10 cellular contexts compared by ENCODE assay signal in the genomic region with DNA sequence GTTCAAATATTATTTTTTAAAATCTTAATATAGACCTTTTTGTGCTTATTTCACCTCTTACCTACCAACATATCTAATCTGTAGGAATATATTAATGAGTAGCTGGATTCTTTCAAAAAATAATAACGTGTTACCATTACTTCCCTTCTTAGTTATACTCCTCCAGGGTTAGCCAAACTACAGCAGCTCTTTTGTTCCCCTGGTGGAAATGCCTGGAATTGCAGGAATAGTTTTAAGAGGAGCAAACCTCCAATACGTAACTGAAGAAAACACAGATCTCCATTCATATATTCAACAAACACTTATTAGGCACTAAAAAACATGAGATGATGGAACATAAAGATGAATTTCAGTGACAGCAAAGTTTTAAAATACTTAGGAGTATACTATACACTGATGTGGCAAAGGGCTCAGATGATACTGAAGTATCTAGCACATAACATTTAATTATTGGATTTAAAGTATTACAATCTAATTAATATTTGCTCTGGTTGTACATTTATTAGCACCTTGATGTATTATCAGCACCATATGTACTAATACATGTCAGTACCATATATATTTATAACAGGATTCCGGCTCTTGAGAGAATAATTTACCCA.
DNase-seq lines count a peak whose midpoint lies in the region; ATAC-seq, FAIRE-seq and TF ChIP-seq lines count a peak whose summit lies in the region.
"Had no signal": no experiment of that assay in that cellular context is flagged by ENCODE, and none has a peak within 500 bp of the region (broad histone marks: within the 10 kb centered on the region; RNA-seq: fewer than 3 reads in every experiment).

No MANE protein-coding gene starts in this region.

- no peaks in the 10 kb centered on the region for H3K79me2 ChIP-seq in keratinocyte (ENCODE audit: control insufficient read depth, insufficient read depth, low read length)

- no peak overlapping the region for H3K27ac ChIP-seq in keratinocyte (ENCODE audit: control insufficient read depth, insufficient read depth, low read length)

- no peak overlapping the region for H3K4me3 Mint-ChIP-seq in stimulated activated naive B cell treated with anti-CD40 and anti-IgM and Interleukin-4, amounts not matched to agents 10 μg/mL and 1 μg/mL and 100 μg/mL, for 72 hours

- peaks cover 3 to 10% of the 10 kb centered on the region in 2 donors for H3K9me3 Mint-ChIP-seq in stimulated activated naive B cell treated with anti-CD40 and anti-IgM and Interleukin-4, amounts not matched to agents 10 μg/mL and 1 μg/mL and 100 μg/mL, for 72 hours

- no peaks in the 10 kb centered on the region for H3K27me3 ChIP-seq in keratinocyte (ENCODE audit: control insufficient read depth, extremely low read depth, insufficient read depth, low read length)
- H3K27me3 ChIP-seq: sigmoid colon had no signal

- H3K9ac ChIP-seq in keratinocyte (ENCODE audit: control insufficient read depth, extremely low read depth, insufficient read depth, low read length): no peak overlapping the region

- DNase-seq in GM12864 (ENCODE audit: low read depth) (peak; percentile 8), SKM-1 (lab: John Stamatoyannopoulos, UW; ENCODE audit: unreplicated experiment) (peak; percentile 9), keratinocyte (ENCODE audit: low read depth, low spot score) (no peak), NCI-H524 (lab: John Stamatoyannopoulos, UW) (no peak)
- DNase-seq in stimulated activated naive B cell treated with anti-CD40 and anti-IgM and Interleukin-4, amounts not matched to agents 10 μg/mL and 1 μg/mL and 100 μg/mL, for 72 hours: no peak
- no peak for DNase-seq in activated naive CD4-positive, alpha-beta T cell (lab: John Stamatoyannopoulos, UW)
- DNase-seq: sigmoid colon had no signal

- ATAC-seq in HG03175 (IDR thresholded peaks at IDR 0.05; ENCODE audit: unreplicated experiment) (peak; percentile 63), GM21447 (IDR thresholded peaks at IDR 0.05; ENCODE audit: unreplicated experiment) (no peak)
- ATAC-seq in stimulated activated naive B cell treated with anti-CD40 and anti-IgM and Interleukin-4, amounts not matched to agents 10 μg/mL and 1 μg/mL and 100 μg/mL, for 72 hours (replicated peaks): no peak
- ATAC-seq: activated naive CD4-positive, alpha-beta T cell treated with anti-CD3 and anti-CD28 coated beads, Interleukin-2, amount 50 U/mL, for 72 hours had no signal

- no peak overlapping the region for H3K27ac Mint-ChIP-seq in stimulated activated naive B cell treated with anti-CD40 and anti-IgM and Interleukin-4, amounts not matched to agents 10 μg/mL and 1 μg/mL and 100 μg/mL, for 72 hours
- H3K27ac Mint-ChIP-seq: activated naive CD4-positive, alpha-beta T cell treated with anti-CD3 and anti-CD28 coated beads, Interleukin-2, amount 50 U/mL, for 72 hours had no signal

- H3K36me3 ChIP-seq in keratinocyte (ENCODE audit: control insufficient read depth in 2 of 2, extremely low read depth in 1 of 2, insufficient read depth in 2 of 2, low read length in 2 of 2): no peaks in the 10 kb centered on the region
- H3K36me3 ChIP-seq: sigmoid colon had no signal

- no peak for FAIRE-seq in keratinocyte (lab: Jason Lieb, UNC)

- no peaks in the 10 kb centered on the region for H3K36me3 Mint-ChIP-seq in stimulated activated naive B cell treated with anti-CD40 and anti-IgM and Interleukin-4, amounts not matched to agents 10 μg/mL and 1 μg/mL and 100 μg/mL, for 72 hours
- H3K36me3 Mint-ChIP-seq: activated naive CD4-positive, alpha-beta T cell treated with anti-CD3 and anti-CD28 coated beads, Interleukin-2, amount 50 U/mL, for 72 hours had no signal

- H3K4me1 ChIP-seq in keratinocyte (ENCODE audit: control insufficient read depth, extremely low read depth, insufficient read depth, low read length): no peaks in the 10 kb centered on the region

- H3K27me3 Mint-ChIP-seq in stimulated activated naive B cell treated with anti-CD40 and anti-IgM and Interleukin-4, amounts not matched to agents 10 μg/mL and 1 μg/mL and 100 μg/mL, for 72 hours: no peaks in the 10 kb centered on the region

- H3K9me1 ChIP-seq in keratinocyte (ENCODE audit: control insufficient read depth, extremely low read depth, insufficient read depth, low read length): no peaks in the 10 kb centered on the region

- no peak overlapping the region for H2AFZ ChIP-seq in keratinocyte (ENCODE audit: control insufficient read depth, low read length)

- H3K4me1 Mint-ChIP-seq in stimulated activated naive B cell treated with anti-CD40 and anti-IgM and Interleukin-4, amounts not matched to agents 10 μg/mL and 1 μg/mL and 100 μg/mL, for 72 hours: no peaks in the 10 kb centered on the region

- TF ChIP-seq CTCF in GM12864 (IDR thresholded peaks at IDR 0.05; ENCODE audit: low read depth, low read length, missing control alignments) (peak; percentile 62), keratinocyte (optimal IDR thresholded peaks at IDR 0.05 in 1 of 3, IDR thresholded peaks at IDR 0.05 in 1 of 3, conservative IDR thresholded peaks at IDR 0.05 in 1 of 3; ENCODE audit: extremely low read depth in 1 of 3, insufficient read depth in 2 of 3, low read length in 3 of 3) (peak; percentile 7 to 48 (median 40))

- dilution Hi-C loops in keratinocyte (cut with MboI; ENCODE audit: extremely low pct_ligation_motif_present, low sequenced_read_pairs): no loop called here

- H3K4me2 ChIP-seq in keratinocyte (ENCODE audit: control insufficient read depth, extremely low read depth, insufficient read depth, low read depth, low read length): no peak overlapping the region

- H3K4me3 ChIP-seq in GM12864 (ENCODE audit: low read depth, low read length) (no peak overlapping the region), keratinocyte (ENCODE audit: control insufficient read depth in 2 of 3, extremely low read depth in 1 of 3, insufficient read depth in 2 of 3, low read depth in 1 of 3, low read length in 3 of 3) (no peak overlapping the region)
- H3K4me3 ChIP-seq: sigmoid colon had no signal

- no peaks in the 10 kb centered on the region for H3K9me3 ChIP-seq in keratinocyte (ENCODE audit: control insufficient read depth, low read depth, low read length)
- H3K9me3 ChIP-seq: sigmoid colon had no signal

- H4K20me1 ChIP-seq in keratinocyte (ENCODE audit: control insufficient read depth, extremely low read depth, insufficient read depth, low read length): no peaks in the 10 kb centered on the region

Comparison
In these comparisons a context has a peak if more than half of its experiments do, and no peak if none do; other contexts are left out.
1. DNase-seq: peak in GM12864 (single experiment) and SKM-1 (single experiment); none in keratinocyte (single experiment), NCI-H524 (0 of 2), stimulated activated naive B cell treated with anti-CD40 and anti-IgM and Interleukin-4, amounts not matched to agents 10 μg/mL and 1 μg/mL and 100 μg/mL, for 72 hours (single experiment) and activated naive CD4-positive, alpha-beta T cell (0 of 4).